32 cellular contexts compared by ENCODE assay signal in the genomic region with DNA sequence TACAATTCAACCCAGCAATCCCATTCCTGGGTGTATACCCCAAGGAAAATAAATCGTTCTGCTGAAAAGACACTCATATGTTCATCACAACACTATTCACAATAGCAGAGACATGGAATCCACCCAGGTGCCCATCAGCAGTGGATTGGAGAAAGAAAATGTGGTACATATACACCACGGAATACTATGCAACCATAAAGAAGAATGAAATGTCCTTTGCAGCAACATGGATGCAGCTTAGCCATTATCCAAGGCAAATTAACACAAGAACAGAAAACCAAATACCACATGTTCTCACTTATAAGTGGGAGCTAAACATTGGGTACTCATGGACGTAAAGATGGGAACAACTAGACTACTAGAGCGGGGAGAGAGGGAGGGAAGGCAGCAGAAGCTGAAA.
"Had no signal": no experiment of that assay in that cellular context is flagged by ENCODE, and none has a peak within 500 bp of the region (broad histone marks: within the 10 kb centered on the region; RNA-seq: fewer than 3 reads in every experiment).

No MANE protein-coding gene starts in this region.

- DNase-seq: activated B cell treated with CpG ODN at 0.5 μM for 24 hours; activated CD4-positive, alpha-beta memory T cell treated with anti-CD3 and anti-CD28 coated beads for 36 hours; activated CD4-positive, alpha-beta memory T cell treated with anti-CD3 and anti-CD28 coated beads, Interleukin-2, amount 10 ng/mL, durations not matched to agents 7 days and 5 days; activated CD4-positive, alpha-beta T cell treated with anti-CD3 and anti-CD28 coated beads for 1 hour; activated CD4-positive, alpha-beta T cell treated with anti-CD3 and anti-CD28 coated beads for 36 hours; activated CD4-positive, alpha-beta T cell treated with anti-CD3 and anti-CD28 coated beads for 4 hours; activated CD4-positive, alpha-beta T cell treated with anti-CD3 and anti-CD28 coated beads for 48 hours; activated CD4-positive, alpha-beta T cell treated with anti-CD3 and anti-CD28 coated beads, Interleukin-2, amount 10 ng/mL, durations not matched to agents 24 days and 14 days; activated CD4-positive, alpha-beta T cell treated with anti-CD3 and anti-CD28 coated beads, Interleukin-2, amount 10 ng/mL, durations not matched to agents 7 days and 5 days; activated CD4-positive, alpha-beta T cell treated with anti-CD3 and anti-CD28 coated beads, Interleukin-2, amount 50 U/mL, for 1 hour; activated CD4-positive, alpha-beta T cell treated with anti-CD3 and anti-CD28 coated beads, Interleukin-2, amount 50 U/mL, for 4 hours; activated CD4-positive, alpha-beta T cell treated with anti-CD3 and anti-CD28 coated beads, Interleukin-2, amount 50 U/mL, for 48 hours; activated CD4-positive, CD25-positive, alpha-beta regulatory T cell; activated CD4-positive, CD25-positive, alpha-beta regulatory T cell treated with anti-CD3 and anti-CD28 coated beads, Interleukin-2, amount 50 U/mL, for 72 hours; activated CD8-positive, alpha-beta memory T cell treated with anti-CD3 and anti-CD28 coated beads for 24 hours; activated CD8-positive, alpha-beta memory T cell treated with anti-CD3 and anti-CD28 coated beads, Interleukin-2, amount 10 ng/mL, durations not matched to agents 7 days and 5 days; activated CD8-positive, alpha-beta memory T cell treated with anti-CD3 and anti-CD28 coated beads, Interleukin-2, amount 50 U/mL, for 4 hours; activated CD8-positive, alpha-beta memory T cell treated with anti-CD3 and anti-CD28 coated beads, Interleukin-2, amount 50 U/mL, for 48 hours; activated CD8-positive, alpha-beta T cell treated with anti-CD3 and anti-CD28 coated beads for 36 hours; activated CD8-positive, alpha-beta T cell treated with anti-CD3 and anti-CD28 coated beads, Interleukin-2, amount 10 ng/mL, durations not matched to agents 7 days and 5 days; activated T-cell treated with anti-CD3 and anti-CD28 coated beads for 4 hours; activated T-cell treated with anti-CD3 and anti-CD28 coated beads, Interleukin-2, amount 50 U/mL, for 1 hour; activated T-cell treated with anti-CD3 and anti-CD28 coated beads, Interleukin-2, amount 50 U/mL, for 24 hours; T-helper 1 cell; T-helper 17 cell; T-helper 2 cell; T-helper 9 cell; T1000; WERI-Rb-1 had no signal

- H3K36me3 ChIP-seq: WERI-Rb-1 had no signal

- H3K27ac ChIP-seq: VCaP, WERI-Rb-1 had no signal

- ATAC-seq: activated CD4-positive, alpha-beta T cell treated with anti-CD3 and anti-CD28 coated beads for 36 hours; activated CD4-positive, CD25-positive, alpha-beta regulatory T cell treated with anti-CD3 and anti-CD28 coated beads, Interleukin-2, amount 50 U/mL, for 24 hours; activated CD8-positive, alpha-beta memory T cell treated with anti-CD3 and anti-CD28 coated beads, Interleukin-2, amount 10 ng/mL, durations not matched to agents 7 days and 5 days; activated CD8-positive, alpha-beta T cell treated with anti-CD3 and anti-CD28 coated beads for 36 hours; activated CD8-positive, alpha-beta T cell treated with anti-CD3 and anti-CD28 coated beads, Interleukin-2, amount 10 ng/mL, durations not matched to agents 7 days and 5 days; T-helper 17 cell; WTC11 had no signal
